8 cellular contexts compared by ENCODE assay signal in the genomic region with DNA sequence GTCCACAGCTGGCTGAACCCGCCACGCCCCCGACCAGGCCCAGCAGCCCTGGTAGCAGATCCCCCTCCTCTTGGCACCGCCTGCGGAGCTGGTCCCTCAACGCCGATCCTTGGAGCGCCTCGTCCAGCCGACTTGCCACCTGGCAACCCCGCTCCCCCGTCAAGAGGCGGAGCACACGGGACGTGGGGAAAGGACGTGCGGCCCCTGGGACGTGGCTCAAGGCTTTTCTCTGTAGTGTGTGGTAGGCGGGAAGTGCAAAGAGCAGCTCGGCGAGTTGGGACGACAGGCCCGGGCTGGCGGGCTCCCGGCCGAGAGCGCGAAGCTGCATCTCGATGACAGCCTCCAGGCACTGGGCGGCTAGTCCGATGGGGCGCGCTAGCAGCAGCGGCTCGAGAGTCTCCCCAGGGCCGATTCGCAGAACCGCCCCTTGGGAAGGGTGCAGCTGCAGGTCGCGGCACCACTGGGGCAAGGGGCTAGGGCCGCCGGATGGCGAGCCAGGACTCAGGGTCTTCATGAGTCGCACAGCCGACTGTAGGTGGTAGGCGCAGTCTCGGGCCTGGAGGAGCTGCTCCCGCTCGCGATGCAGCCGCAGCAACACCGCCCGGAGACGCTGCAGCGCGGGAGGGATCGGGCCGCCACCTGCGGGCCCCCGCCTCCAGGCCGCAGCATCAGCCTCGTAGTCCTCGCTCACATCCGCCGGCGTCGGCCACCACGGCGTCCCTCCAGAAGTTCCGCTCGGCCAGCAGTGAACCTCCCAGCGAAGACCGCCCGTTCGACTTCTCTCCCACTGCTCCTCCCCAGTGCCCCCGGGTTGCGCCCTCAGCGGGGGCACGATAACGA. TPM values are rescaled to one million over a fixed set of nuclear protein-coding genes. Genes with fewer than 3 reads are reported as not detected.
DNase-seq lines count a peak whose midpoint lies in the region; ATAC-seq and TF ChIP-seq lines count a peak whose summit lies in the region.

No MANE protein-coding gene starts in this region.

- H3K4me3 ChIP-seq in GM23338 (peak overlapping the region; percentile 68), Loucy (ENCODE audit: low read length, poor library complexity, severe bottlenecking) (peak overlapping the region; percentile 79), esophagus (ENCODE audit: low read depth in 1 of 2, low read length in 2 of 2) (peak overlapping the region; percentile 76 to 84)

- H3K4me1 ChIP-seq in GM23338 (ENCODE audit: insufficient read depth) (peaks cover 5% of the 10 kb centered on the region; the same call in 1 of the 2 replicates), Loucy (ENCODE audit: insufficient read depth, low read length, poor library complexity, severe bottlenecking) (peaks cover 29% of the 10 kb centered on the region), esophagus (ENCODE audit: control insufficient read depth in 2 of 2, insufficient read depth in 2 of 2, low read length in 1 of 2) (peaks cover 13% of the 10 kb centered on the region in 2 donors)

- H3K4me2 ChIP-seq in GM23338: peak overlapping the region; percentile 95
- peak overlapping the region; percentile 93 for H3K4me2 ChIP-seq in Loucy (ENCODE audit: low read depth, low read length, poor library complexity, severe bottlenecking)

- H3K9me2 ChIP-seq in GM23338 (ENCODE audit: insufficient read depth): no peaks in the 10 kb centered on the region
- no peaks in the 10 kb centered on the region for H3K9me2 ChIP-seq in Loucy (replicated peaks; ENCODE audit: low read depth, low read length)

- in situ Hi-C loops in ACHN (cut with HindIII; ENCODE audit: low pct_ligation_motif_present, low pct_unique_long_range_greater_than_20kb, low sequenced_read_pairs): no loop called here

- H3K27me3 ChIP-seq in GM23338 (ENCODE audit: insufficient read depth): no peaks in the 10 kb centered on the region
- H3K27me3 ChIP-seq in Loucy (ENCODE audit: insufficient read depth, low read length, poor library complexity, severe bottlenecking): no peaks in the 10 kb centered on the region
- no peaks in the 10 kb centered on the region for H3K27me3 ChIP-seq in esophagus (ENCODE audit: control insufficient read depth in 1 of 2, insufficient read depth in 2 of 2, low read length in 2 of 2)

- 1% methylated on average over 73 to 80 of the region's 80 CpGs for WGBS in esophagus, 2 donors

- H2AFZ ChIP-seq in GM23338 (peak overlapping the region; percentile 72; the same call in 1 of the 2 replicates), Loucy (ENCODE audit: low read length) (peak overlapping the region; percentile 82)

- no peaks in the 10 kb centered on the region for H3K9me3 ChIP-seq in Loucy (ENCODE audit: insufficient read depth, low read depth, low read length)
- no peaks in the 10 kb centered on the region for H3K9me3 ChIP-seq in esophagus (ENCODE audit: control insufficient read depth in 2 of 2, insufficient read depth in 1 of 2, low read depth in 1 of 2, low read length in 1 of 2)

- DNase-seq in DMS 273 (lab: John Stamatoyannopoulos, UW; ENCODE audit: unreplicated experiment) (peak; percentile 83), DMS 273 treated with DMSO at 0.1 percent for 48 hours (lab: John Stamatoyannopoulos, UW) (no peak), GM23338 (ENCODE audit: low spot score) (peak; percentile 75), ACHN (no peak)
- peak; percentile 35 to 55 for DNase-seq in activated CD4-positive, alpha-beta T cell treated with anti-CD3 and anti-CD28 coated beads for 4 hours

- peaks cover 14% of the 10 kb centered on the region for H3K79me2 ChIP-seq in GM23338 (replicated peaks; ENCODE audit: insufficient read depth)
- peaks cover 53% of the 10 kb centered on the region for H3K79me2 ChIP-seq in Loucy (ENCODE audit: insufficient read depth, low read length)

- TF ChIP-seq CTCF in GM23338 (conservative IDR thresholded peaks at IDR 0.05; ENCODE audit: low read depth in 2 of 2) (no peak), Loucy (conservative IDR thresholded peaks at IDR 0.05; ENCODE audit: low read length) (no peak), nephron (IDR thresholded peaks at IDR 0.05; ENCODE audit: unreplicated experiment in 3 of 3) (no peak)

- H3K36me3 ChIP-seq in GM23338 (ENCODE audit: insufficient read depth) (no peaks in the 10 kb centered on the region; the same call in 1 of the 2 replicates), Loucy (ENCODE audit: insufficient read depth, low read length) (no peaks in the 10 kb centered on the region), esophagus (ENCODE audit: control insufficient read depth in 2 of 2, insufficient read depth in 2 of 2, low read length in 1 of 2) (peaks cover 0 to 7% of the 10 kb centered on the region in 2 donors)

- peak; percentile 55 for ATAC-seq in GM23338

- peaks cover 24% of the 10 kb centered on the region for H3K36me3 Mint-ChIP-seq in GM23338 (ENCODE audit: low read depth)
- H3K36me3 Mint-ChIP-seq in nephron (ENCODE audit: low read depth): peaks cover 31% of the 10 kb centered on the region

- H3K9me3 Mint-ChIP-seq in GM23338 (no peaks in the 10 kb centered on the region), nephron (no peaks in the 10 kb centered on the region)

- H3K4me1 Mint-ChIP-seq in GM23338 (peaks cover 6% of the 10 kb centered on the region; the same call in 2 of the 3 replicates), nephron (peaks cover 17% of the 10 kb centered on the region)

- H3F3A ChIP-seq in GM23338 (replicated peaks; ENCODE audit: low read depth) (no peaks in the 10 kb centered on the region), Loucy (ENCODE audit: low read depth) (no peaks in the 10 kb centered on the region)

- H3K27ac Mint-ChIP-seq in GM23338: peak overlapping the region; percentile 99
- peak overlapping the region; percentile 95 to 99 (median 98) for H3K27ac Mint-ChIP-seq in nephron

- H3K4me3 Mint-ChIP-seq in GM23338 (peak overlapping the region; percentile 99), nephron (peak overlapping the region; percentile 96 to 100 (median 99))

- H4K20me1 ChIP-seq in GM23338 (replicated peaks; ENCODE audit: insufficient read depth) (peaks cover 13% of the 10 kb centered on the region; the same call in 1 of the 2 replicates), Loucy (ENCODE audit: insufficient read depth, low read length, poor library complexity, severe bottlenecking) (peaks cover 9% of the 10 kb centered on the region)

- H3K27me3 Mint-ChIP-seq in GM23338 (ENCODE audit: insufficient read depth, low read depth, poor library complexity) (peaks cover 11% of the 10 kb centered on the region), nephron (ENCODE audit: low read depth) (no peaks in the 10 kb centered on the region)

- H3K27ac ChIP-seq in GM23338 (ENCODE audit: low read depth) (peak overlapping the region; percentile 82; the same call in 1 of the 2 replicates), esophagus (ENCODE audit: low read depth in 2 of 2, low read length in 1 of 2) (peak overlapping the region; percentile 81 to 98)

- peak overlapping the region; percentile 80 for H3K9ac ChIP-seq in Loucy (ENCODE audit: low read depth, low read length, poor library complexity, severe bottlenecking)

TF ChIP-seq in GM23338, 12 proteins besides CTCF, POLR2A, EP300 and RAD21 (continues in another document):
- TF ChIP-seq ZNF114 (CRISPR knock-in tag; IDR thresholded peaks at IDR 0.05): no peak
- TF ChIP-seq JUNB (IDR thresholded peaks at IDR 0.05; ENCODE audit: unreplicated experiment): no peak
- no peak for TF ChIP-seq EZH2 (IDR thresholded peaks at IDR 0.05; ENCODE audit: low read depth, unreplicated experiment)
- TF ChIP-seq, protein P1, sequence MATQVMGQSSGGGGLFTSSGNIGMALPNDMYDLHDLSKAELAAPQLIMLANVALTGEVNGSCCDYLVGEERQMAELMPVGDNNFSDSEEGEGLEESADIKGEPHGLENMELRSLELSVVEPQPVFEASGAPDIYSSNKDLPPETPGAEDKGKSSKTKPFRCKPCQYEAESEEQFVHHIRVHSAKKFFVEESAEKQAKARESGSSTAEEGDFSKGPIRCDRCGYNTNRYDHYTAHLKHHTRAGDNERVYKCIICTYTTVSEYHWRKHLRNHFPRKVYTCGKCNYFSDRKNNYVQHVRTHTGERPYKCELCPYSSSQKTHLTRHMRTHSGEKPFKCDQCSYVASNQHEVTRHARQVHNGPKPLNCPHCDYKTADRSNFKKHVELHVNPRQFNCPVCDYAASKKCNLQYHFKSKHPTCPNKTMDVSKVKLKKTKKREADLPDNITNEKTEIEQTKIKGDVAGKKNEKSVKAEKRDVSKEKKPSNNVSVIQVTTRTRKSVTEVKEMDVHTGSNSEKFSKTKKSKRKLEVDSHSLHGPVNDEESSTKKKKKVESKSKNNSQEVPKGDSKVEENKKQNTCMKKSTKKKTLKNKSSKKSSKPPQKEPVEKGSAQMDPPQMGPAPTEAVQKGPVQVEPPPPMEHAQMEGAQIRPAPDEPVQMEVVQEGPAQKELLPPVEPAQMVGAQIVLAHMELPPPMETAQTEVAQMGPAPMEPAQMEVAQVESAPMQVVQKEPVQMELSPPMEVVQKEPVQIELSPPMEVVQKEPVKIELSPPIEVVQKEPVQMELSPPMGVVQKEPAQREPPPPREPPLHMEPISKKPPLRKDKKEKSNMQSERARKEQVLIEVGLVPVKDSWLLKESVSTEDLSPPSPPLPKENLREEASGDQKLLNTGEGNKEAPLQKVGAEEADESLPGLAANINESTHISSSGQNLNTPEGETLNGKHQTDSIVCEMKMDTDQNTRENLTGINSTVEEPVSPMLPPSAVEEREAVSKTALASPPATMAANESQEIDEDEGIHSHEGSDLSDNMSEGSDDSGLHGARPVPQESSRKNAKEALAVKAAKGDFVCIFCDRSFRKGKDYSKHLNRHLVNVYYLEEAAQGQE (IDR thresholded peaks at IDR 0.05; ENCODE audit: unreplicated experiment): no peak
- TF ChIP-seq CREB1 (CRISPR knock-in tag; IDR thresholded peaks at IDR 0.05; ENCODE audit: low read depth): no peak
- no peak for TF ChIP-seq ZNF331 (CRISPR knock-in tag; IDR thresholded peaks at IDR 0.05; ENCODE audit: low read depth)
- TF ChIP-seq EZH2phosphoT487 (IDR thresholded peaks at IDR 0.05; ENCODE audit: unreplicated experiment): no peak

RNA-seq across cellular contexts. Expression of a gene that starts 0.6 kb away (rescaled TPM):
- total RNA-seq in GM23338 (2014; rRNA removed; shearing (Covaris generic)): 12.3 and 20.5 TPM in 2 replicates
- 5.1 and 5.8 TPM in 2 replicates for polyA plus RNA-seq in GM23338 (2016; fragmentation: Nextera tagmentation; extraction: Ambion mirVana)
- polyA plus RNA-seq in esophagus: 10 to 100 TPM in 1 of 2 donors, 1 to 10 TPM in 1; 4.3 to 10.3 TPM

RNA-seq across cellular contexts. Expression of a gene that starts 0.7 kb away (rescaled TPM):
- total RNA-seq in GM23338 (2014; rRNA removed; shearing (Covaris generic)): 29.2 and 29.6 TPM in 2 replicates
- polyA plus RNA-seq in GM23338 (2016; fragmentation: Nextera tagmentation; extraction: Ambion mirVana) (13.1 and 15.8 TPM in 2 replicates), esophagus (10 to 100 TPM in 1 of 2 donors, 1 to 10 TPM in 1; 9.7 to 13.4 TPM)

RNA-seq across cellular contexts. Expression of a gene that starts 9.7 kb away (rescaled TPM):
- total RNA-seq in GM23338 (2014; rRNA removed; shearing (Covaris generic)): 7.7 and 8.2 TPM in 2 replicates
- polyA plus RNA-seq in GM23338 (2016; fragmentation: Nextera tagmentation; extraction: Ambion mirVana) (65.1 and 70.4 TPM in 2 replicates), esophagus (10 to 100 TPM; 60.6 to 72.3 TPM)

RNA-seq across cellular contexts. Expression of a gene that starts 17.0 kb away (rescaled TPM):
- total RNA-seq in GM23338 (2014; rRNA removed; shearing (Covaris generic)): 56.5 and 61.6 TPM in 2 replicates
- polyA plus RNA-seq in GM23338 (2016; fragmentation: Nextera tagmentation; extraction: Ambion mirVana) (9.7 and 10.4 TPM in 2 replicates), esophagus (10 to 100 TPM; 21.3 to 26.8 TPM)

RNA-seq across cellular contexts. Expression of a gene that starts 17.2 kb away (rescaled TPM):
- total RNA-seq in GM23338 (2014; rRNA removed; shearing (Covaris generic)): 0.24 TPM in 1 of 2 replicates, not detected in the other
- polyA plus RNA-seq in GM23338 (2016; fragmentation: Nextera tagmentation; extraction: Ambion mirVana) (0.57 and 0.82 TPM in 2 replicates), esophagus (under 1 TPM; 0.12 to 0.18 TPM)

Comparison
In these comparisons a context has a peak if more than half of its experiments do, and no peak if none do; other contexts are left out.
1. DNase-seq: peak in DMS 273 (single experiment), GM23338 (single experiment) and activated CD4-positive, alpha-beta T cell treated with anti-CD3 and anti-CD28 coated beads for 4 hours (2 of 2); none in DMS 273 treated with DMSO at 0.1 percent for 48 hours (single experiment) and ACHN (single experiment).
2. Peak in every context shown above with its lines, with median percentiles within 50 percentile points of each other: H3K4me3 ChIP-seq.